Comparison of ENCODE assay signal across 8 cellular contexts in genomic region chr2:231463698-231464575, GRCh38. TPM values are rescaled to one million over a fixed set of nuclear protein-coding genes. Genes with fewer than 3 reads are reported as not detected.
DNase-seq lines count a peak whose midpoint lies in the region; ATAC-seq and TF ChIP-seq lines count a peak whose summit lies in the region.

NCL (minus strand) TSS chr2:231464484; CDS start chr2:231464353, 131 bp downstream.

- H3K36me3 ChIP-seq in adipocyte (ENCODE audit: control insufficient read depth, insufficient read depth, low read length, severe bottlenecking) (peaks cover 41% of the 10 kb centered on the region), left ventricle myocardium inferior (peaks cover 40% of the 10 kb centered on the region)

- H3K4me1 ChIP-seq in adipocyte (ENCODE audit: control insufficient read depth, insufficient read depth, low read length) (peaks cover 22% of the 10 kb centered on the region), left ventricle myocardium inferior (peaks cover 63% of the 10 kb centered on the region)

- H3K27ac ChIP-seq in left ventricle myocardium inferior (replicated peaks), result peak within 1 kb of the TSS; percentile 97

- intact Hi-C loops in left ventricle myocardium inferior (cut with micrococcal nuclease), result no loop called here

- H3K9ac ChIP-seq in adipocyte (ENCODE audit: low read length), result peak within 1 kb of the TSS; percentile 99

- peak; percentile 92 for DNase-seq in GM12865 (ENCODE audit: low read depth)
- peak; percentile 22 for DNase-seq in NCI-H128 (lab: John Stamatoyannopoulos, UW; ENCODE audit: unreplicated experiment)
- peak; percentile 83 for DNase-seq in T follicular helper cell (ENCODE audit: low read depth)
- DNase-seq in adipocyte (ENCODE audit: low read depth), result peak; percentile 90
- peak; percentile 86 for DNase-seq in left ventricle myocardium inferior
- peak; percentile 93 for DNase-seq in renal cortical epithelial cell (ENCODE audit: low read depth)
- DNase-seq in medulla oblongata (ENCODE audit: extremely low spot score), result no peak

- no peak for TF ChIP-seq CTCF in GM12865 (IDR thresholded peaks at IDR 0.05; ENCODE audit: insufficient read depth, low read depth, low read length, missing control alignments)
- no peak for TF ChIP-seq CTCF in left ventricle myocardium inferior (IDR thresholded peaks at IDR 0.05; ENCODE audit: borderline replicate concordance)

- peak; percentile 91 for ATAC-seq in HG02678 (IDR thresholded peaks at IDR 0.05; ENCODE audit: unreplicated experiment)

- H3K4me3 ChIP-seq in GM12865 (ENCODE audit: low read depth, low read length), result peak within 1 kb of the TSS; percentile 95
- H3K4me3 ChIP-seq in adipocyte (ENCODE audit: low read length), result peak within 1 kb of the TSS; percentile 91
- H3K4me3 ChIP-seq in left ventricle myocardium inferior, result peak within 1 kb of the TSS; percentile 86

- H3K27me3 ChIP-seq in adipocyte (replicated peaks; ENCODE audit: control insufficient read depth, insufficient read depth, low read length), result no peaks in the 10 kb centered on the region
- H3K27me3 ChIP-seq in left ventricle myocardium inferior (ENCODE audit: low read depth), result no peaks in the 10 kb centered on the region

- H3K9me3 ChIP-seq in adipocyte (ENCODE audit: control insufficient read depth, low read length) (no peaks in the 10 kb centered on the region), left ventricle myocardium inferior (replicated peaks) (no peaks in the 10 kb centered on the region)

RNA-seq across cellular contexts. Expression of gene NCL, which starts in this region (rescaled TPM):
- 262 TPM for total RNA-seq in left ventricle myocardium inferior
- total RNA-seq in renal cortical epithelial cell, result 86.7 and 418 TPM in 2 replicates
